ENCODE assay signal across 8 cellular contexts in the genomic region with DNA sequence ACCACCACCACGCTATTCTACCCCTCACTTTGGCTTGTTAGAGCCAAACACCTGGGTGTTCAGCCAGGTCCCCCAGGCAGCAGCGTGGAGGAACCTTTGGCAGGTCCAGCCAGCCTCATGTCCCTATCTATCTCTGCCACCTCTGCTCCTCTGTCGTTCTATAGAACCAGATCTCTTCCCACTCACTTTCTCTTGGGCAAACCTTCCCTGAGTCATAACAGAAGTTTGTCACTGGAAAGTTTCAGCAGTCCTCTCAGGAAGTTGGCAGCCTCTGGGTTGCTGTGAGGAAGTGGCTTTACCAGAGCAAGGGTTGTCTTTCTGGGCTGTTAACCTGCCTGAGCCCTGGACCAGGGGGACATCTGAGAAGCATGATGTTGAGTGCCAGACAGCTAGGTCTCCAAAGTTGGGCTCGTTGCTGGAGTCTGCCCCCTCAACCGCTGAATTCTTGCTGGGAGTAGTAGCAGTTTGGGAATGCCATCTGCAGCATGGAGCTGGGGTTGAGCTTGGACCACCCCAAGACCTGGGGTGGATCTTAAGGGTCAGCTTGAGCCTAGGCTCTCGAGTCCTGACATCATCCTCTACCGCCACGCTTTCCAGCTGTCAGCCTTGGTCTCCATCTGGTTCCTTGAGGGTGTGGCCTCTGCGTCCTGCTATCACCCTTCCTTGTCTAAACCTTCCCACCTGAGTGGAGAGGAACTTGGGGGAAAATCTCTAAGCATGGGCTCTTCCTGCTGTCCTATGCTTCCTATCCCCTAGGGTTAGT. TPM values are rescaled to one million over a fixed set of nuclear protein-coding genes. Genes with fewer than 3 reads are reported as not detected.
DNase-seq lines count a peak whose midpoint lies in the region; ATAC-seq and TF ChIP-seq lines count a peak whose summit lies in the region.

No MANE protein-coding gene starts in this region.

- peaks cover 11% of the 10 kb centered on the region for H3K4me1 ChIP-seq in OCI-LY3 (ENCODE audit: low read length)

- peak overlapping the region; percentile 78 for H3K9ac ChIP-seq in OCI-LY3 (ENCODE audit: low read length)

- H3K27me3 ChIP-seq in OCI-LY3 (ENCODE audit: low read depth, low read length), result no peaks in the 10 kb centered on the region
- H3K27me3 ChIP-seq in kidney epithelial cell (ENCODE audit: control insufficient read depth, insufficient read depth, low read length), result no peaks in the 10 kb centered on the region

- H3K36me3 ChIP-seq in OCI-LY3 (replicated peaks; ENCODE audit: low read depth, low read length) (peaks cover 24% of the 10 kb centered on the region), kidney epithelial cell (ENCODE audit: control insufficient read depth, insufficient read depth, low read length) (no peaks in the 10 kb centered on the region)

- ATAC-seq in GM18867 (IDR thresholded peaks at IDR 0.05; ENCODE audit: unreplicated experiment), result no peak

- H3K27me3 Mint-ChIP-seq in stimulated activated naive CD8-positive, alpha-beta T cell treated with anti-CD3 and anti-CD28 coated beads, Interleukin-15, Interleukin-2, amounts not matched to agents 100 ng/mL and 50 ng/mL, for 24 hours, result no peaks in the 10 kb centered on the region

- H3K79me2 ChIP-seq in OCI-LY3 (ENCODE audit: low read length), result no peaks in the 10 kb centered on the region

- H3K27ac Mint-ChIP-seq in stimulated activated naive CD8-positive, alpha-beta T cell treated with anti-CD3 and anti-CD28 coated beads, Interleukin-15, Interleukin-2, amounts not matched to agents 100 ng/mL and 50 ng/mL, for 24 hours, result peak overlapping the region; percentile 98

- peaks cover 90% of the 10 kb centered on the region for H3K4me1 Mint-ChIP-seq in stimulated activated naive CD8-positive, alpha-beta T cell treated with anti-CD3 and anti-CD28 coated beads, Interleukin-15, Interleukin-2, amounts not matched to agents 100 ng/mL and 50 ng/mL, for 24 hours (ENCODE audit: low read depth)

- TF ChIP-seq CTCF in OCI-LY3 (IDR thresholded peaks at IDR 0.05; ENCODE audit: low read depth, low read length) (no peak), astrocyte of the spinal cord (IDR thresholded peaks at IDR 0.05; ENCODE audit: low read depth, low read length) (no peak), kidney epithelial cell (IDR thresholded peaks at IDR 0.05; ENCODE audit: insufficient read depth, low read length, poor library complexity, severe bottlenecking) (no peak)

- H3K9me3 Mint-ChIP-seq in stimulated activated naive CD8-positive, alpha-beta T cell treated with anti-CD3 and anti-CD28 coated beads, Interleukin-15, Interleukin-2, amounts not matched to agents 100 ng/mL and 50 ng/mL, for 24 hours, result no peaks in the 10 kb centered on the region

- DNase-seq in activated naive CD4-positive, alpha-beta T cell treated with Interleukin-2 at 50 U/mL for 16 hours, result peak; percentile 53
- DNase-seq in activated naive CD4-positive, alpha-beta T cell (lab: John Stamatoyannopoulos, UW), result no peak
- DNase-seq in astrocyte of the spinal cord (ENCODE audit: low read depth, low spot score) (peak; percentile 42), kidney epithelial cell (ENCODE audit: low read depth) (no peak), NCI-H2081 (lab: John Stamatoyannopoulos, UW) (no peak)

- no peaks in the 10 kb centered on the region for H4K20me1 ChIP-seq in OCI-LY3 (ENCODE audit: insufficient read depth, low read length)

- peak overlapping the region; percentile 87 for H3K4me3 Mint-ChIP-seq in stimulated activated naive CD8-positive, alpha-beta T cell treated with anti-CD3 and anti-CD28 coated beads, Interleukin-15, Interleukin-2, amounts not matched to agents 100 ng/mL and 50 ng/mL, for 24 hours

- peaks cover 70% of the 10 kb centered on the region for H3K36me3 Mint-ChIP-seq in stimulated activated naive CD8-positive, alpha-beta T cell treated with anti-CD3 and anti-CD28 coated beads, Interleukin-15, Interleukin-2, amounts not matched to agents 100 ng/mL and 50 ng/mL, for 24 hours (ENCODE audit: low read depth)

- H3K4me3 ChIP-seq in OCI-LY3 (ENCODE audit: low read length), result peak overlapping the region; percentile 95
- peak overlapping the region; percentile 86 for H3K4me3 ChIP-seq in astrocyte of the spinal cord (ENCODE audit: low read depth, low read length)
- H3K4me3 ChIP-seq in kidney epithelial cell (ENCODE audit: low read depth, low read length), result peak overlapping the region; percentile 77

- peak overlapping the region; percentile 92 for H3K4me2 ChIP-seq in OCI-LY3 (ENCODE audit: low read length)

- H2AFZ ChIP-seq in OCI-LY3 (ENCODE audit: low read depth, low read length), result no peak overlapping the region

- H3K9me3 ChIP-seq in OCI-LY3 (ENCODE audit: insufficient read depth, low read length), result no peaks in the 10 kb centered on the region

- in situ Hi-C loops in astrocyte of the spinal cord (cut with HindIII; ENCODE audit: low sequenced_read_pairs), result no loop called here

- H3K27ac ChIP-seq in OCI-LY3 (ENCODE audit: low read length), result no peak overlapping the region; the same call in 1 of the 2 replicates

RNA-seq across cellular contexts. Expression of a gene that starts 0.9 kb away (rescaled TPM):
- 113 and 133 TPM in 2 replicates for total RNA-seq in kidney epithelial cell

RNA-seq across cellular contexts. Expression of a gene that starts 27.4 kb away (rescaled TPM):
- total RNA-seq in kidney epithelial cell, result 9.4 and 10.2 TPM in 2 replicates

RNA-seq across cellular contexts. Expression of a gene that starts 38.7 kb away (rescaled TPM):
- total RNA-seq in kidney epithelial cell, result 1.2 TPM in 1 of 2 replicates, not detected in the other

RNA-seq across cellular contexts. Expression of a gene that starts 45.0 kb away (rescaled TPM):
- total RNA-seq in kidney epithelial cell, result 7.5 and 9.7 TPM in 2 replicates

Comparison
In these comparisons a context has a peak if more than half of its experiments do, and no peak if none do; other contexts are left out.
1. DNase-seq: peak in activated naive CD4-positive, alpha-beta T cell treated with Interleukin-2 at 50 U/mL for 16 hours (single experiment) and astrocyte of the spinal cord (single experiment); none in activated naive CD4-positive, alpha-beta T cell (0 of 4), kidney epithelial cell (single experiment) and NCI-H2081 (0 of 2).
2. Peak in every context shown above with its lines, with median percentiles within 50 percentile points of each other: H3K4me3 ChIP-seq.